1 cellular context compared by ENCODE assay signal in the genomic region with DNA sequence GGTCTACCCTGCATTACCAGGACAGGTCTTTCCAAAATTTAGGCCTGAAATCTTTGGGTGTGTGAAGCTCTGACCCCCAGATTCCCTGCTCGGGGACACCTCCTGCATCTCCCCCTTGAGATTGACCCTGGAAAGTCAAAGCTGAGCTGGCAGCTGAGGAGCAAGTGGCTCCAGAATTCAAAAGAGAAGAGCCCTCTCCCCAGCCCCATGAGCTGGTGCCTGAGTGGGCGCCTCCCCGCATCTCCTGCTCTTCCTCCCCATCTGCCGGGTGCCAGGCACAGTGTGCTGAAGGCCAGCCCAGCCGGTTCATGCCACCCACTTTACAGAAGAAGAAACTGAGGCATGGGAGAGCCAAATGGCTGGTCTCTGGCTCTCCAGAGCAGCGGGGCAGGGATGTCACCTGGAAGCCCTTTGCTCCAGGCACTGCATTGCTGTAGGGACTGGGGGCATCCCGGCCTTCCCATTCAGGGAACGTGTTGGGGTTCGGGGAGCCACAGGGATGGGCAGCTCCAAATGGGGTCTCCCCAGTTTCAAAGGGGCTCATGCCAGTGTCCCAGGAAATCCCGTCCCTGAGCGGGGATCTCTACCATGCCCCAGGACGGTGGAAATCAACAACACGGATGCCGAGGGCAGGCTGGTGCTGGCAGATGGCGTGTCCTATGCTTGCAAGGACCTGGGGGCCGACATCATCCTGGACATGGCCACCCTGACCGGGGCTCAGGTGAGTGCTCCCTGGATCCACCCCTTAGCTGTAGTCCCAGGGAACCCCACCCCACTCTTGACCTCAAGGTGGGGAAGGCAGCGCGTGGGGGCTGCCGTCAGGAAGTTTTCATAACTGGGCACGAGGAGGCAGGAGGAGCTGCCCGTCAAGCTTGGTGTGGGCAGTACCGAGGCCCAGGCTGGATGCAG.
TF ChIP-seq lines count a peak whose summit lies in the region.

No MANE protein-coding gene starts in this region.

TF ChIP-seq in WTC11, 78 proteins besides CTCF, POLR2A, EP300 and RAD21 (continued from another document):
- TF ChIP-seq, protein P1, sequence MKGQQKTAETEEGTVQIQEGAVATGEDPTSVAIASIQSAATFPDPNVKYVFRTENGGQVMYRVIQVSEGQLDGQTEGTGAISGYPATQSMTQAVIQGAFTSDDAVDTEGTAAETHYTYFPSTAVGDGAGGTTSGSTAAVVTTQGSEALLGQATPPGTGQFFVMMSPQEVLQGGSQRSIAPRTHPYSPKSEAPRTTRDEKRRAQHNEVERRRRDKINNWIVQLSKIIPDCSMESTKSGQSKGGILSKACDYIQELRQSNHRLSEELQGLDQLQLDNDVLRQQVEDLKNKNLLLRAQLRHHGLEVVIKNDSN (CRISPR knock-in tag; IDR thresholded peaks at IDR 0.05), result no peak
- TF ChIP-seq ZNF423 (CRISPR knock-in tag; IDR thresholded peaks at IDR 0.05) (no peak), CREM (CRISPR knock-in tag; IDR thresholded peaks at IDR 0.05) (no peak), TEAD4 (CRISPR knock-in tag; IDR thresholded peaks at IDR 0.05) (no peak), NR3C1 (CRISPR knock-in tag; conservative IDR thresholded peaks at IDR 0.05; ENCODE audit: low read depth) (no peak), OVOL2 (CRISPR knock-in tag; IDR thresholded peaks at IDR 0.05; ENCODE audit: borderline replicate concordance) (no peak), SOX15 (CRISPR knock-in tag; IDR thresholded peaks at IDR 0.05) (no peak), ELF4 (CRISPR knock-in tag; IDR thresholded peaks at IDR 0.05; ENCODE audit: low read depth) (no peak)
- TF ChIP-seq, protein P2, sequence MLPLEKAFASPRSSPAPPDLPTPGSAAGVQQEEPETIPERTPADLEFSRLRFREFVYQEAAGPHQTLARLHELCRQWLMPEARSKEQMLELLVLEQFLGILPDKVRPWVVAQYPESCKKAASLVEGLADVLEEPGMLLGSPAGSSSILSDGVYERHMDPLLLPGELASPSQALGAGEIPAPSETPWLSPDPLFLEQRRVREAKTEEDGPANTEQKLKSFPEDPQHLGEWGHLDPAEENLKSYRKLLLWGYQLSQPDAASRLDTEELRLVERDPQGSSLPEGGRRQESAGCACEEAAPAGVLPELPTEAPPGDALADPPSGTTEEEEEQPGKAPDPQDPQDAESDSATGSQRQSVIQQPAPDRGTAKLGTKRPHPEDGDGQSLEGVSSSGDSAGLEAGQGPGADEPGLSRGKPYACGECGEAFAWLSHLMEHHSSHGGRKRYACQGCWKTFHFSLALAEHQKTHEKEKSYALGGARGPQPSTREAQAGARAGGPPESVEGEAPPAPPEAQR (CRISPR knock-in tag; IDR thresholded peaks at IDR 0.05), result no peak
- TF ChIP-seq, protein P3, sequence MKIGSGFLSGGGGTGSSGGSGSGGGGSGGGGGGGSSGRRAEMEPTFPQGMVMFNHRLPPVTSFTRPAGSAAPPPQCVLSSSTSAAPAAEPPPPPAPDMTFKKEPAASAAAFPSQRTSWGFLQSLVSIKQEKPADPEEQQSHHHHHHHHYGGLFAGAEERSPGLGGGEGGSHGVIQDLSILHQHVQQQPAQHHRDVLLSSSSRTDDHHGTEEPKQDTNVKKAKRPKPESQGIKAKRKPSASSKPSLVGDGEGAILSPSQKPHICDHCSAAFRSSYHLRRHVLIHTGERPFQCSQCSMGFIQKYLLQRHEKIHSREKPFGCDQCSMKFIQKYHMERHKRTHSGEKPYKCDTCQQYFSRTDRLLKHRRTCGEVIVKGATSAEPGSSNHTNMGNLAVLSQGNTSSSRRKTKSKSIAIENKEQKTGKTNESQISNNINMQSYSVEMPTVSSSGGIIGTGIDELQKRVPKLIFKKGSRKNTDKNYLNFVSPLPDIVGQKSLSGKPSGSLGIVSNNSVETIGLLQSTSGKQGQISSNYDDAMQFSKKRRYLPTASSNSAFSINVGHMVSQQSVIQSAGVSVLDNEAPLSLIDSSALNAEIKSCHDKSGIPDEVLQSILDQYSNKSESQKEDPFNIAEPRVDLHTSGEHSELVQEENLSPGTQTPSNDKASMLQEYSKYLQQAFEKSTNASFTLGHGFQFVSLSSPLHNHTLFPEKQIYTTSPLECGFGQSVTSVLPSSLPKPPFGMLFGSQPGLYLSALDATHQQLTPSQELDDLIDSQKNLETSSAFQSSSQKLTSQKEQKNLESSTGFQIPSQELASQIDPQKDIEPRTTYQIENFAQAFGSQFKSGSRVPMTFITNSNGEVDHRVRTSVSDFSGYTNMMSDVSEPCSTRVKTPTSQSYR (CRISPR knock-in tag; IDR thresholded peaks at IDR 0.05), result no peak
- TF ChIP-seq, protein P4, sequence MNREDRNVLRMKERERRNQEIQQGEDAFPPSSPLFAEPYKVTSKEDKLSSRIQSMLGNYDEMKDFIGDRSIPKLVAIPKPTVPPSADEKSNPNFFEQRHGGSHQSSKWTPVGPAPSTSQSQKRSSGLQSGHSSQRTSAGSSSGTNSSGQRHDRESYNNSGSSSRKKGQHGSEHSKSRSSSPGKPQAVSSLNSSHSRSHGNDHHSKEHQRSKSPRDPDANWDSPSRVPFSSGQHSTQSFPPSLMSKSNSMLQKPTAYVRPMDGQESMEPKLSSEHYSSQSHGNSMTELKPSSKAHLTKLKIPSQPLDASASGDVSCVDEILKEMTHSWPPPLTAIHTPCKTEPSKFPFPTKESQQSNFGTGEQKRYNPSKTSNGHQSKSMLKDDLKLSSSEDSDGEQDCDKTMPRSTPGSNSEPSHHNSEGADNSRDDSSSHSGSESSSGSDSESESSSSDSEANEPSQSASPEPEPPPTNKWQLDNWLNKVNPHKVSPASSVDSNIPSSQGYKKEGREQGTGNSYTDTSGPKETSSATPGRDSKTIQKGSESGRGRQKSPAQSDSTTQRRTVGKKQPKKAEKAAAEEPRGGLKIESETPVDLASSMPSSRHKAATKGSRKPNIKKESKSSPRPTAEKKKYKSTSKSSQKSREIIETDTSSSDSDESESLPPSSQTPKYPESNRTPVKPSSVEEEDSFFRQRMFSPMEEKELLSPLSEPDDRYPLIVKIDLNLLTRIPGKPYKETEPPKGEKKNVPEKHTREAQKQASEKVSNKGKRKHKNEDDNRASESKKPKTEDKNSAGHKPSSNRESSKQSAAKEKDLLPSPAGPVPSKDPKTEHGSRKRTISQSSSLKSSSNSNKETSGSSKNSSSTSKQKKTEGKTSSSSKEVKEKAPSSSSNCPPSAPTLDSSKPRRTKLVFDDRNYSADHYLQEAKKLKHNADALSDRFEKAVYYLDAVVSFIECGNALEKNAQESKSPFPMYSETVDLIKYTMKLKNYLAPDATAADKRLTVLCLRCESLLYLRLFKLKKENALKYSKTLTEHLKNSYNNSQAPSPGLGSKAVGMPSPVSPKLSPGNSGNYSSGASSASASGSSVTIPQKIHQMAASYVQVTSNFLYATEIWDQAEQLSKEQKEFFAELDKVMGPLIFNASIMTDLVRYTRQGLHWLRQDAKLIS (CRISPR knock-in tag; IDR thresholded peaks at IDR 0.05; ENCODE audit: borderline replicate concordance), result no peak
